9 cellular contexts compared by ENCODE assay signal in genomic region chr5:6582507-6583048, GRCh38. TPM values are rescaled to one million over a fixed set of nuclear protein-coding genes. Genes with fewer than 3 reads are reported as not detected.
DNase-seq lines count a peak whose midpoint lies in the region; ATAC-seq and TF ChIP-seq lines count a peak whose summit lies in the region.
"Had no signal": no experiment of that assay in that cellular context is flagged by ENCODE, and none has a peak within 500 bp of the region (broad histone marks: within the 10 kb centered on the region; RNA-seq: fewer than 3 reads in every experiment).

No MANE protein-coding gene starts in this region.

- no peaks in the 10 kb centered on the region for H3K36me3 ChIP-seq in A673 (ENCODE audit: insufficient read depth, low read length, poor library complexity, severe bottlenecking)
- no peaks in the 10 kb centered on the region for H3K36me3 ChIP-seq in HUES48 (ENCODE audit: control insufficient read depth, insufficient read depth, low read length)
- H3K36me3 ChIP-seq in esophagus muscularis mucosa: no peaks in the 10 kb centered on the region
- H3K36me3 ChIP-seq in neural progenitor cell: no peaks in the 10 kb centered on the region

- peaks cover 33% of the 10 kb centered on the region for H3K27me3 Mint-ChIP-seq in neural progenitor cell (ENCODE audit: insufficient read depth, low read depth)

- no peak overlapping the region for H2AFZ ChIP-seq in neural progenitor cell (replicated peaks)

- peak overlapping the region; percentile 80 for H3K4me2 ChIP-seq in neural progenitor cell

- WGBS in esophagus muscularis mucosa: 71% methylated on average over 20 of the region's 30 CpGs

- H3K4me3 ChIP-seq in A673 (ENCODE audit: low read depth, low read length, poor library complexity, severe bottlenecking): peak overlapping the region; percentile 35
- peak overlapping the region; percentile 65 for H3K4me3 ChIP-seq in HUES48 (ENCODE audit: low read depth, low read length)
- H3K4me3 ChIP-seq in esophagus muscularis mucosa: peak overlapping the region; percentile 56 to 68 (median 60)
- peak overlapping the region; percentile 56 for H3K4me3 ChIP-seq in neural progenitor cell

- no TSS peak for BruUV-seq in A673 (replicated peaks; lab: Mats Ljungman, UMichigan)

- no peaks in the 10 kb centered on the region for H4K20me1 ChIP-seq in neural progenitor cell (ENCODE audit: low read depth)

- no peak for DNase-seq in A673 (ENCODE audit: low spot score)
- peak; percentile 84 for DNase-seq in esophagus muscularis mucosa (ENCODE audit: extremely low spot score)
- DNase-seq in neural progenitor cell (ENCODE audit: low spot score): no peak
- DNase-seq in activated CD4-positive, CD25-positive, alpha-beta regulatory T cell treated with anti-CD3 and anti-CD28 coated beads, Interleukin-2, amount 50 U/mL, for 72 hours: no peak
- DNase-seq in NCI-H2081 treated with DMSO at 0.1 percent for 48 hours (lab: John Stamatoyannopoulos, UW): no peak
- DNase-seq in G401 (ENCODE audit: low spot score): no peak

- H3K27ac ChIP-seq in A673 (ENCODE audit: low read depth, low read length, poor library complexity, severe bottlenecking) (no peak overlapping the region), HUES48 (ENCODE audit: low read depth, low read length) (no peak overlapping the region), esophagus muscularis mucosa (replicated peaks in 1 of 4) (no peak overlapping the region), neural progenitor cell (no peak overlapping the region)

- H3K9ac ChIP-seq in HUES48 (ENCODE audit: low read depth, low read length) (no peak overlapping the region), neural progenitor cell (no peak overlapping the region)

- no peak for TF ChIP-seq POLR2A in esophagus muscularis mucosa (IDR thresholded peaks at IDR 0.05; ENCODE audit: low read depth)

- H3K36me3 Mint-ChIP-seq in neural progenitor cell: no peaks in the 10 kb centered on the region

- peaks cover 6% of the 10 kb centered on the region for H3K4me1 Mint-ChIP-seq in neural progenitor cell

- no peaks in the 10 kb centered on the region for H3K4me1 ChIP-seq in A673 (ENCODE audit: insufficient read depth, low read length, poor library complexity, severe bottlenecking)
- H3K4me1 ChIP-seq in HUES48 (ENCODE audit: control insufficient read depth, insufficient read depth, low read length): peaks cover 11% of the 10 kb centered on the region
- peaks cover 8 to 14% (median 13%) of the 10 kb centered on the region in 4 donors for H3K4me1 ChIP-seq in esophagus muscularis mucosa
- no peaks in the 10 kb centered on the region for H3K4me1 ChIP-seq in neural progenitor cell

- H3K27me3 ChIP-seq in A673 (replicated peaks; ENCODE audit: insufficient read depth, low read depth, low read length, poor library complexity): peaks cover 81% of the 10 kb centered on the region
- H3K27me3 ChIP-seq in HUES48 (ENCODE audit: control insufficient read depth, insufficient read depth, low read length): peaks cover 37% of the 10 kb centered on the region
- peaks cover 0 to 13% (median 0%) of the 10 kb centered on the region in 4 donors for H3K27me3 ChIP-seq in esophagus muscularis mucosa
- peaks cover 60% of the 10 kb centered on the region for H3K27me3 ChIP-seq in neural progenitor cell

- peak overlapping the region; percentile 67 for H3K4me3 Mint-ChIP-seq in neural progenitor cell
- H3K4me3 Mint-ChIP-seq: activated T-helper 1 cell treated with anti-CD3 and anti-CD28 coated beads, Interleukin-12 subunit alpha, Interleukin-12 subunit beta, Interleukin-2, Interleukin-4 antibody, amounts not matched to agents 30 ng/mL and 10 ng/mL and 1 ng/mL, durations not matched to agents 14 hours and 24 hours and 36 hours had no signal

- TF ChIP-seq CTCF in A673 (conservative IDR thresholded peaks at IDR 0.05; ENCODE audit: low read depth, low read length) (no peak), esophagus muscularis mucosa (IDR thresholded peaks at IDR 0.05) (no peak), neural progenitor cell (IDR thresholded peaks at IDR 0.05) (no peak)

- no peak for TF ChIP-seq EP300 in esophagus muscularis mucosa (IDR thresholded peaks at IDR 0.05)

- no peaks in the 10 kb centered on the region for H3F3A ChIP-seq in neural progenitor cell (ENCODE audit: low read depth)

- no peak for ATAC-seq in HG03095 (IDR thresholded peaks at IDR 0.05; ENCODE audit: unreplicated experiment)

- no peak overlapping the region for H3K27ac Mint-ChIP-seq in neural progenitor cell
- H3K27ac Mint-ChIP-seq: activated T-helper 1 cell treated with anti-CD3 and anti-CD28 coated beads, Interleukin-12 subunit alpha, Interleukin-12 subunit beta, Interleukin-2, Interleukin-4 antibody, amounts not matched to agents 30 ng/mL and 10 ng/mL and 1 ng/mL, durations not matched to agents 14 hours and 24 hours and 36 hours had no signal

- CTCF ChIA-PET in A673 (lab: Charles Lee): no interaction called here

- peaks cover 4% of the 10 kb centered on the region for H3K9me3 Mint-ChIP-seq in neural progenitor cell
- H3K9me3 Mint-ChIP-seq: activated T-helper 1 cell treated with anti-CD3 and anti-CD28 coated beads, Interleukin-12 subunit alpha, Interleukin-12 subunit beta, Interleukin-2, Interleukin-4 antibody, amounts not matched to agents 30 ng/mL and 10 ng/mL and 1 ng/mL, durations not matched to agents 14 hours and 24 hours and 36 hours had no signal

- H3K79me2 ChIP-seq in neural progenitor cell (ENCODE audit: low read depth): no peaks in the 10 kb centered on the region

- in situ Hi-C loops in G401 (cut with HindIII; ENCODE audit: low sequenced_read_pairs): no loop called here

- intact Hi-C loops in A673 (cut with micrococcal nuclease; ENCODE audit: unreplicated experiment): no loop called here
- intact Hi-C loops in esophagus muscularis mucosa (cut with DNase I): loop anchor here (5.0 kb wide), 1 partner anchor 1090 kb away; no protein-coding TSS in a partner anchor

- POLR2A ChIA-PET in A673 (lab: Charles Lee; ENCODE audit: low non-redundant PET): no interaction called here

- H3K9me3 ChIP-seq in A673 (ENCODE audit: low read depth, low read length, poor library complexity, severe bottlenecking) (no peaks in the 10 kb centered on the region), HUES48 (ENCODE audit: control insufficient read depth, insufficient read depth, low read length) (peaks cover 1% of the 10 kb centered on the region; the same call in 1 of the 2 replicates), esophagus muscularis mucosa (no peaks in the 10 kb centered on the region), neural progenitor cell (ENCODE audit: low read depth) (no peaks in the 10 kb centered on the region)

RNA-seq across cellular contexts. Expression of gene NSUN2, which starts 50.3 kb away (rescaled TPM):
- 102 and 111 TPM in 2 replicates for total RNA-seq in A673 (2021)
- total RNA-seq in esophagus muscularis mucosa: 10 to 100 TPM; 25.7 to 42.8 (median 39.1) TPM
- total RNA-seq in neural progenitor cell (ENCODE audit: low replicate concordance): 54.0 and 65.4 TPM in 2 replicates
- total RNA-seq in G401 (2014; rRNA removed; shearing (Covaris generic)): 46.6 and 65.0 TPM in 2 replicates

RNA-seq across cellular contexts. Expression of gene SRD5A1, which starts 50.7 kb away (rescaled TPM):
- total RNA-seq in A673 (2021) (32.0 and 32.4 TPM in 2 replicates), esophagus muscularis mucosa (10 to 100 TPM in 1 of 4 donors, 1 to 10 TPM in 3; 2.2 to 10.3 (median 4.6) TPM), neural progenitor cell (ENCODE audit: low replicate concordance) (16.2 and 33.5 TPM in 2 replicates)
- 15.4 and 40.9 TPM in 2 replicates for total RNA-seq in G401 (2014; rRNA removed; shearing (Covaris generic))
